18 cellular contexts compared by ENCODE assay signal in genomic region chr14:80946797-80947196, GRCh38. TPM values are rescaled to one million over a fixed set of nuclear protein-coding genes. Genes with fewer than 3 reads are reported as not detected.
DNase-seq lines count a peak whose midpoint lies in the region; ATAC-seq and TF ChIP-seq lines count a peak whose summit lies in the region.
"Had no signal": no experiment of that assay in that cellular context is flagged by ENCODE, and none has a peak within 500 bp of the region (broad histone marks: within the 10 kb centered on the region; RNA-seq: fewer than 3 reads in every experiment).

No MANE protein-coding gene starts in this region.

- peaks cover 29% of the 10 kb centered on the region for H3K27me3 Mint-ChIP-seq in activated CD4-positive, alpha-beta T cell treated with anti-CD3 and anti-CD28 coated beads, Interleukin-2, amount 10 ng/mL, durations not matched to agents 24 days and 14 days
- H3K27me3 Mint-ChIP-seq in MCF 10A (ENCODE audit: insufficient read depth, unreplicated experiment) = peaks cover 33% of the 10 kb centered on the region

- dilution Hi-C loops in mammary epithelial cell (cut with HindIII; ENCODE audit: low sequenced_read_pairs) = no loop called here

- no peaks in the 10 kb centered on the region for H3K79me2 ChIP-seq in mammary epithelial cell (ENCODE audit: insufficient read depth, low read length)

- H3K9me3 ChIP-seq in mammary epithelial cell (replicated peaks; ENCODE audit: insufficient read depth, low read length) = no peaks in the 10 kb centered on the region
- H3K9me3 ChIP-seq: Caco-2 had no signal

- DNase-seq in activated CD4-positive, alpha-beta T cell treated with anti-CD3 and anti-CD28 coated beads, Interleukin-2, amount 10 ng/mL, durations not matched to agents 24 days and 14 days = peak; percentile 47
- DNase-seq in activated CD4-positive, alpha-beta T cell treated with anti-CD3 and anti-CD28 coated beads for 1 hour = no peak
- no peak for DNase-seq in mammary epithelial cell
- DNase-seq in MCF 10A (ENCODE audit: unreplicated experiment) = no peak
- DNase-seq in activated T-cell treated with anti-CD3 and anti-CD28 coated beads, Interleukin-2, amount 50 U/mL, for 48 hours = peak; percentile 31 to 40
- no peak for DNase-seq in stimulated activated effector memory CD8-positive, alpha-beta T cell treated with anti-CD3 and anti-CD28 coated beads, Interleukin-12 subunit alpha, Interleukin-12 subunit beta, amount 100 ng/mL, for 72 hours (ENCODE audit: low spot score in 2 of 2)
- DNase-seq: Caco-2; CD4-positive, alpha-beta T cell; KBM-7; NCI-H1417; NCI-H187 treated with DMSO at 0.1 percent for 48 hours; NCI-H2227 treated with DMSO at 0.1 percent for 48 hours; NCI-H510A treated with DMSO at 0.1 percent for 48 hours; NCI-H774; RPMI8226 had no signal

- no peaks in the 10 kb centered on the region for H3K27me3 ChIP-seq in mammary epithelial cell (ENCODE audit: insufficient read depth, low read length)

- no peak overlapping the region for H3K4me2 ChIP-seq in mammary epithelial cell (ENCODE audit: insufficient read depth, low read depth, low read length)

- H3K27ac Mint-ChIP-seq in activated CD4-positive, alpha-beta T cell treated with anti-CD3 and anti-CD28 coated beads, Interleukin-2, amount 10 ng/mL, durations not matched to agents 24 days and 14 days = no peak overlapping the region
- no peak overlapping the region for H3K27ac Mint-ChIP-seq in MCF 10A (ENCODE audit: low read depth, unreplicated experiment)
- peak overlapping the region; percentile 70 for H3K27ac Mint-ChIP-seq in stimulated activated effector memory CD8-positive, alpha-beta T cell treated with anti-CD3 and anti-CD28 coated beads, Interleukin-12 subunit alpha, Interleukin-12 subunit beta, amount 100 ng/mL, for 72 hours
- H3K27ac Mint-ChIP-seq: CD4-positive, alpha-beta T cell had no signal

- peaks cover 39% of the 10 kb centered on the region for H3K4me1 ChIP-seq in mammary epithelial cell (ENCODE audit: insufficient read depth, low read length)

- WGBS in mammary epithelial cell (ENCODE audit: low coverage, missing lambda C conversion rate) = 98% methylated on average over 4 of the region's 4 CpGs

- H3K9me3 Mint-ChIP-seq in activated CD4-positive, alpha-beta T cell treated with anti-CD3 and anti-CD28 coated beads, Interleukin-2, amount 10 ng/mL, durations not matched to agents 24 days and 14 days = peaks cover 4% of the 10 kb centered on the region
- no peaks in the 10 kb centered on the region for H3K9me3 Mint-ChIP-seq in MCF 10A (ENCODE audit: unreplicated experiment)
- H3K9me3 Mint-ChIP-seq in stimulated activated effector memory CD8-positive, alpha-beta T cell treated with anti-CD3 and anti-CD28 coated beads, Interleukin-12 subunit alpha, Interleukin-12 subunit beta, amount 100 ng/mL, for 72 hours = peaks cover 2% of the 10 kb centered on the region
- H3K9me3 Mint-ChIP-seq: CD4-positive, alpha-beta T cell had no signal

- H3K4me3 ChIP-seq in mammary epithelial cell (replicated peaks in 1 of 3; ENCODE audit: insufficient read depth in 1 of 3, low read depth in 2 of 3, low read length in 3 of 3) = no peak overlapping the region

- H2AFZ ChIP-seq in mammary epithelial cell (ENCODE audit: low read depth, low read length) = no peak overlapping the region

- intact Hi-C loops in activated CD4-positive, alpha-beta T cell treated with anti-CD3 and anti-CD28 coated beads, Interleukin-2, amount 10 ng/mL, durations not matched to agents 24 days and 14 days (cut with micrococcal nuclease) = loop anchor here (1.0 kb wide), 1 partner anchor 8 kb away; no protein-coding TSS in a partner anchor
- intact Hi-C loops in mammary epithelial cell (cut with micrococcal nuclease) = loop anchor here (10.0 kb wide), 1 partner anchor 522 kb away; no protein-coding TSS in a partner anchor
- intact Hi-C loops in MCF 10A (cut with micrococcal nuclease) = no loop called here

- no peaks in the 10 kb centered on the region for H3K36me3 Mint-ChIP-seq in activated CD4-positive, alpha-beta T cell treated with anti-CD3 and anti-CD28 coated beads, Interleukin-2, amount 10 ng/mL, durations not matched to agents 24 days and 14 days (ENCODE audit: low read depth)
- no peaks in the 10 kb centered on the region for H3K36me3 Mint-ChIP-seq in MCF 10A (ENCODE audit: insufficient read depth, unreplicated experiment)
- no peaks in the 10 kb centered on the region for H3K36me3 Mint-ChIP-seq in stimulated activated effector memory CD8-positive, alpha-beta T cell treated with anti-CD3 and anti-CD28 coated beads, Interleukin-12 subunit alpha, Interleukin-12 subunit beta, amount 100 ng/mL, for 72 hours

- CTCF ChIA-PET in mammary epithelial cell (lab: Charles Lee; ENCODE audit: low non-redundant PET) = no interaction called here
- CTCF ChIA-PET in MCF 10A (lab: Yijun Ruan, JAX) = interaction anchor here (0.9 to 1.5 kb wide), 3 partner anchors 8 to 225 kb away, joined by 3 to 5 read pairs (median 4); partner anchors contain the start of gene TSHR

- no peaks in the 10 kb centered on the region for H4K20me1 ChIP-seq in mammary epithelial cell (ENCODE audit: insufficient read depth, low read length)

- peak; percentile 68 for ATAC-seq in stimulated activated effector memory CD8-positive, alpha-beta T cell treated with anti-CD3 and anti-CD28 coated beads, Interleukin-12 subunit alpha, Interleukin-12 subunit beta, amount 100 ng/mL, for 72 hours
- no peak for ATAC-seq in HG02571 (IDR thresholded peaks at IDR 0.05; ENCODE audit: unreplicated experiment)
- ATAC-seq: PC-3 had no signal

- no TSS peak for BruUV-seq in mammary epithelial cell (replicated peaks; lab: Mats Ljungman, UMichigan)
- BruUV-seq in MCF 10A (replicated peaks; lab: Mats Ljungman, UMichigan) = no TSS peak

- peaks cover 19% of the 10 kb centered on the region for H3K4me1 Mint-ChIP-seq in activated CD4-positive, alpha-beta T cell treated with anti-CD3 and anti-CD28 coated beads, Interleukin-2, amount 10 ng/mL, durations not matched to agents 24 days and 14 days
- H3K4me1 Mint-ChIP-seq in MCF 10A (ENCODE audit: insufficient read depth, unreplicated experiment) = peaks cover 11% of the 10 kb centered on the region
- H3K4me1 Mint-ChIP-seq in stimulated activated effector memory CD8-positive, alpha-beta T cell treated with anti-CD3 and anti-CD28 coated beads, Interleukin-12 subunit alpha, Interleukin-12 subunit beta, amount 100 ng/mL, for 72 hours = peaks cover 27% of the 10 kb centered on the region

- no peak overlapping the region for H3K4me3 Mint-ChIP-seq in activated CD4-positive, alpha-beta T cell treated with anti-CD3 and anti-CD28 coated beads, Interleukin-2, amount 10 ng/mL, durations not matched to agents 24 days and 14 days
- H3K4me3 Mint-ChIP-seq in MCF 10A (ENCODE audit: unreplicated experiment) = no peak overlapping the region
- H3K4me3 Mint-ChIP-seq in stimulated activated effector memory CD8-positive, alpha-beta T cell treated with anti-CD3 and anti-CD28 coated beads, Interleukin-12 subunit alpha, Interleukin-12 subunit beta, amount 100 ng/mL, for 72 hours = no peak overlapping the region
- H3K4me3 Mint-ChIP-seq: CD4-positive, alpha-beta T cell had no signal

- H3K36me3 ChIP-seq in mammary epithelial cell (ENCODE audit: insufficient read depth, low read length) = no peaks in the 10 kb centered on the region

- no peak overlapping the region for H3K9ac ChIP-seq in mammary epithelial cell (ENCODE audit: insufficient read depth, low read length)

- POLR2A ChIA-PET in MCF 10A (lab: Yijun Ruan, JAX) = interaction anchor here (0.5 kb wide), 1 partner anchor 437 kb away, joined by 3 read pairs; no protein-coding TSS in a partner anchor

- in situ Hi-C loops in mammary epithelial cell (cut with MboI; ENCODE audit: low sequenced_read_pairs in 2 of 2) = no loop called here

- TF ChIP-seq CTCF in mammary epithelial cell (conservative IDR thresholded peaks at IDR 0.05 in 1 of 2, IDR thresholded peaks at IDR 0.05 in 1 of 2; ENCODE audit: extremely low read depth in 1 of 2, insufficient read depth in 1 of 2, low read depth in 1 of 2, low read length in 2 of 2) = no peak
- no peak for TF ChIP-seq CTCF in MCF 10A (IDR thresholded peaks at IDR 0.05; ENCODE audit: unreplicated experiment)

- H3K27ac ChIP-seq in mammary epithelial cell (ENCODE audit: insufficient read depth, low read depth, low read length) = peak overlapping the region; percentile 36

RNA-seq across cellular contexts. Expression of gene CEP128, which starts 5.3 kb away (rescaled TPM):
- total RNA-seq in activated CD4-positive, alpha-beta T cell treated with anti-CD3 and anti-CD28 coated beads, Interleukin-2, amount 10 ng/mL, durations not matched to agents 24 days and 14 days = 20.1 and 20.4 TPM in 2 replicates
- total RNA-seq in mammary epithelial cell = 10 to 100 TPM in 1 of 2 donors, 1 to 10 TPM in 1; 3.3 to 23.0 TPM
- polyA plus RNA-seq in mammary epithelial cell = 3.3 TPM
- 9.0 TPM for polyA minus RNA-seq in mammary epithelial cell
- total RNA-seq in MCF 10A (2022) = 7.9 and 12.5 TPM in 2 replicates

RNA-seq across cellular contexts. Expression of gene TSHR, which starts 8.6 kb away (rescaled TPM):
- total RNA-seq in activated CD4-positive, alpha-beta T cell treated with anti-CD3 and anti-CD28 coated beads, Interleukin-2, amount 10 ng/mL, durations not matched to agents 24 days and 14 days = not detected in 2 replicates
- not detected for total RNA-seq in mammary epithelial cell
- not detected for polyA plus RNA-seq in mammary epithelial cell
- not detected for polyA minus RNA-seq in mammary epithelial cell
- not detected in 2 replicates for total RNA-seq in MCF 10A (2022)
- total RNA-seq: Caco-2; CD4-positive, alpha-beta T cell; PC-3 had no signal
- polyA plus RNA-seq: BJ had no signal

Comparison
In these comparisons a context has a peak if more than half of its experiments do, and no peak if none do; other contexts are left out.
1. DNase-seq: peak in activated CD4-positive, alpha-beta T cell treated with anti-CD3 and anti-CD28 coated beads, Interleukin-2, amount 10 ng/mL, durations not matched to agents 24 days and 14 days (single experiment) and activated T-cell treated with anti-CD3 and anti-CD28 coated beads, Interleukin-2, amount 50 U/mL, for 48 hours (2 of 2); none in activated CD4-positive, alpha-beta T cell treated with anti-CD3 and anti-CD28 coated beads for 1 hour (single experiment), mammary epithelial cell (single experiment), MCF 10A (single experiment) and stimulated activated effector memory CD8-positive, alpha-beta T cell treated with anti-CD3 and anti-CD28 coated beads, Interleukin-12 subunit alpha, Interleukin-12 subunit beta, amount 100 ng/mL, for 72 hours (0 of 2).